ENCODE assay signal across 3 cellular contexts in genomic region chr19:1675633-1676350, GRCh38.
A peak's percentile ranks its signal among the peaks of the same experiment; 100 is the strongest.
TF ChIP-seq lines count a peak whose summit lies in the region.

No MANE protein-coding gene starts in this region.

TF ChIP-seq in A549, 52 proteins besides CTCF, POLR2A, EP300 and RAD21:
- peak; percentile 81 for TF ChIP-seq ZFP36 (IDR thresholded peaks at IDR 0.05; ENCODE audit: borderline replicate concordance, partially characterized antibody)
- TF ChIP-seq MAX (IDR thresholded peaks at IDR 0.05), result no peak
- no peak for TF ChIP-seq REST (IDR thresholded peaks at IDR 0.05)

TF ChIP-seq in HCT116, 20 proteins besides CTCF, POLR2A, EP300 and RAD21:
- TF ChIP-seq EZH2phosphoT487 (IDR thresholded peaks at IDR 0.05; ENCODE audit: borderline replicate concordance) (no peak), MAX (IDR thresholded peaks at IDR 0.05) (no peak), REST (IDR thresholded peaks at IDR 0.05; ENCODE audit: low read depth) (no peak), CBX3 (IDR thresholded peaks at IDR 0.05; ENCODE audit: low read depth) (no peak), SRF (IDR thresholded peaks at IDR 0.05; ENCODE audit: low read depth) (no peak), ATF3 (IDR thresholded peaks at IDR 0.05) (no peak), YY1 (IDR thresholded peaks at IDR 0.05; ENCODE audit: extremely low read depth, insufficient replicate concordance, low read depth, low read length) (no peak), ZBTB33 (IDR thresholded peaks at IDR 0.05; ENCODE audit: extremely low read depth, insufficient replicate concordance, low read length) (no peak), ELF1 (IDR thresholded peaks at IDR 0.05; ENCODE audit: borderline replicate concordance, low read depth) (no peak), SIN3A (IDR thresholded peaks at IDR 0.05; ENCODE audit: low read depth) (no peak), TCF7L2 (IDR thresholded peaks at IDR 0.05; ENCODE audit: borderline replicate concordance, extremely low read depth, insufficient read depth, insufficient read length) (no peak), EGR1 (IDR thresholded peaks at IDR 0.05; ENCODE audit: low read depth) (no peak), SP1 (IDR thresholded peaks at IDR 0.05; ENCODE audit: low read depth) (no peak), CEBPB (IDR thresholded peaks at IDR 0.05; ENCODE audit: low read depth) (no peak)

TF ChIP-seq in K562, 482 proteins besides CTCF, POLR2A, EP300 and RAD21 (continues in another document):
- TF ChIP-seq HCFC1 (IDR thresholded peaks at IDR 0.05; ENCODE audit: low read depth, low read length) (no peak; the same call in 1 of the 2 replicates), ZNF165 (CRISPR knock-in tag; IDR thresholded peaks at IDR 0.05; ENCODE audit: borderline replicate concordance) (no peak), HINFP (tag; conservative IDR thresholded peaks at IDR 0.05; ENCODE audit: low read depth) (no peak), PML (IDR thresholded peaks at IDR 0.05; ENCODE audit: low read length) (no peak), E2F8 (IDR thresholded peaks at IDR 0.05; ENCODE audit: low read depth, partially characterized antibody) (no peak), TSHZ1 (CRISPR knock-in tag; IDR thresholded peaks at IDR 0.05) (no peak), TFAM (CRISPR knock-in tag; conservative IDR thresholded peaks at IDR 0.05) (no peak), DEAF1 (CRISPR knock-in tag; IDR thresholded peaks at IDR 0.05) (no peak), CCAR2 (IDR thresholded peaks at IDR 0.05; ENCODE audit: low read depth, low read length) (no peak), ARID1B (IDR thresholded peaks at IDR 0.05) (peak; percentile 44), KLF10 (CRISPR knock-in tag; IDR thresholded peaks at IDR 0.05) (no peak), NCOR1 (IDR thresholded peaks at IDR 0.05) (no peak), ZNF133 (CRISPR knock-in tag; IDR thresholded peaks at IDR 0.05) (no peak), BRF1 (IDR thresholded peaks at IDR 0.05; ENCODE audit: borderline replicate concordance, extremely low read depth, insufficient read length) (no peak), ZNF780A (CRISPR knock-in tag; IDR thresholded peaks at IDR 0.05) (no peak), ZNF778 (CRISPR knock-in tag; IDR thresholded peaks at IDR 0.05) (no peak), ZNF764 (CRISPR knock-in tag; IDR thresholded peaks at IDR 0.05; ENCODE audit: low read depth) (no peak), ZNF143 (CRISPR knock-in tag; IDR thresholded peaks at IDR 0.05) (no peak), RERE (CRISPR knock-in tag; IDR thresholded peaks at IDR 0.05; ENCODE audit: borderline replicate concordance) (no peak), SREBF2 (CRISPR knock-in tag; IDR thresholded peaks at IDR 0.05) (no peak), ZNF124 (CRISPR knock-in tag; IDR thresholded peaks at IDR 0.05) (no peak), ZNF696 (CRISPR knock-in tag; conservative IDR thresholded peaks at IDR 0.05) (no peak), CBX5 (IDR thresholded peaks at IDR 0.05; ENCODE audit: borderline replicate concordance, low read depth) (no peak), MBD1 (CRISPR knock-in tag; IDR thresholded peaks at IDR 0.05) (no peak), ZBTB49 (CRISPR knock-in tag; IDR thresholded peaks at IDR 0.05; ENCODE audit: borderline replicate concordance) (no peak), SIRT6 (IDR thresholded peaks at IDR 0.05; ENCODE audit: low read depth, low read length) (no peak), GATAD2A (IDR thresholded peaks at IDR 0.05) (peak; percentile 43; the same call in 1 of the 2 replicates), SFPQ (IDR thresholded peaks at IDR 0.05; ENCODE audit: low read depth, low read length) (no peak), HDAC2 (IDR thresholded peaks at IDR 0.05) (0 out of 2 replicates have a peak, but pooled peaks have one; percentile 16), HNRNPK (IDR thresholded peaks at IDR 0.05; ENCODE audit: low read depth, low read length, poor library complexity, severe bottlenecking) (no peak), GATAD2B (IDR thresholded peaks at IDR 0.05; ENCODE audit: borderline replicate concordance) (peak; percentile 55; the same call in 1 of the 2 replicates)
